ENCODE assay signal across 1 cellular context in the genomic region with DNA sequence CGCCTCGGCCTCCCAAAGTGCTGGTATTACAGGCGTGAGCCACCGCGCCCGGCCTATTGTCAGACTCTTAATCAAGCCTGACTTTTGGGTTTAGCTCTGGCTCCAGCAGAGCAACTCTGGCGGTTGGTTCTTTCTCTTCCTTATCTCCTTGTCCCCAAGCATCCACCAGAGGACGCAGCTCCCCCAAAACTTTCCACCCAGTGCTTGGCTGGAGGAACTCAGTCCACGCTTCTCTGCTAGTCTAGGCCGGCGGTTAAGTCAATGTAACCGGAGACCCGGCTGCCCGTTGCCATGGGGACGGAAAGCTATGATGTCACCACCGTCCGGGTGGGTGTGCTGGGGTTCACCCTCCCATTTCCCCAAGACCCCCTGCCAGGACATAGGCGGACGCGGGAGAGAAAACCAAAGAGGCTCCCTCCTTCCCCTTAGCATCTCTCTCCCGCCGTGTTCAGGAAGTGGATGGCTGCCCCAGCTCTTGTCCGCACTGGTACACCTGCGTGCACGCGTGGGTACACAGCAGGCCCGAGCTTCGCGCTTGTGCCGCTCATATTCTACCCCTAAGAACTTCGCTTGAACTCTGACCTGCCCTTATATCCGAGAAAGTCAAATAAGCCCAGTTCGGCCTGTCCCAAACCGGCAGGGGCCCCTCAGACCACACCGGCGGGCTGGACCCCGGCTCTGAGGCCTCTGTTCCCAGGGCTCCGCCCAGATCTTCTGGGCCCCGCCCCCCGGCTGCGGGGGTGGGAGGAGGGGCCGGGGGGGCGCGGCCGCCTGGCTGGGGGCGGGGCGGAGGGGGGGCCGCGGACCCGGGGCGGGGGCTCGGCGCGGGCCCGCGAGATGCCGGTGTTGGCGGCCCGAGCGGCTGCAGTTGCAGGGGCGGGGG.
A peak's percentile ranks its signal among the peaks of the same experiment; 100 is the strongest.
TF ChIP-seq lines count a peak whose summit lies in the region.

Gene RND2, plus strand, starts transcription at position 825 of the 883 bp plus-strand sequence. CDS start 117 bp downstream, outside the sequence.

TF ChIP-seq in GM23338, 12 proteins besides CTCF, POLR2A, EP300 and RAD21 (continued from another document):
- TF ChIP-seq, protein P1, sequence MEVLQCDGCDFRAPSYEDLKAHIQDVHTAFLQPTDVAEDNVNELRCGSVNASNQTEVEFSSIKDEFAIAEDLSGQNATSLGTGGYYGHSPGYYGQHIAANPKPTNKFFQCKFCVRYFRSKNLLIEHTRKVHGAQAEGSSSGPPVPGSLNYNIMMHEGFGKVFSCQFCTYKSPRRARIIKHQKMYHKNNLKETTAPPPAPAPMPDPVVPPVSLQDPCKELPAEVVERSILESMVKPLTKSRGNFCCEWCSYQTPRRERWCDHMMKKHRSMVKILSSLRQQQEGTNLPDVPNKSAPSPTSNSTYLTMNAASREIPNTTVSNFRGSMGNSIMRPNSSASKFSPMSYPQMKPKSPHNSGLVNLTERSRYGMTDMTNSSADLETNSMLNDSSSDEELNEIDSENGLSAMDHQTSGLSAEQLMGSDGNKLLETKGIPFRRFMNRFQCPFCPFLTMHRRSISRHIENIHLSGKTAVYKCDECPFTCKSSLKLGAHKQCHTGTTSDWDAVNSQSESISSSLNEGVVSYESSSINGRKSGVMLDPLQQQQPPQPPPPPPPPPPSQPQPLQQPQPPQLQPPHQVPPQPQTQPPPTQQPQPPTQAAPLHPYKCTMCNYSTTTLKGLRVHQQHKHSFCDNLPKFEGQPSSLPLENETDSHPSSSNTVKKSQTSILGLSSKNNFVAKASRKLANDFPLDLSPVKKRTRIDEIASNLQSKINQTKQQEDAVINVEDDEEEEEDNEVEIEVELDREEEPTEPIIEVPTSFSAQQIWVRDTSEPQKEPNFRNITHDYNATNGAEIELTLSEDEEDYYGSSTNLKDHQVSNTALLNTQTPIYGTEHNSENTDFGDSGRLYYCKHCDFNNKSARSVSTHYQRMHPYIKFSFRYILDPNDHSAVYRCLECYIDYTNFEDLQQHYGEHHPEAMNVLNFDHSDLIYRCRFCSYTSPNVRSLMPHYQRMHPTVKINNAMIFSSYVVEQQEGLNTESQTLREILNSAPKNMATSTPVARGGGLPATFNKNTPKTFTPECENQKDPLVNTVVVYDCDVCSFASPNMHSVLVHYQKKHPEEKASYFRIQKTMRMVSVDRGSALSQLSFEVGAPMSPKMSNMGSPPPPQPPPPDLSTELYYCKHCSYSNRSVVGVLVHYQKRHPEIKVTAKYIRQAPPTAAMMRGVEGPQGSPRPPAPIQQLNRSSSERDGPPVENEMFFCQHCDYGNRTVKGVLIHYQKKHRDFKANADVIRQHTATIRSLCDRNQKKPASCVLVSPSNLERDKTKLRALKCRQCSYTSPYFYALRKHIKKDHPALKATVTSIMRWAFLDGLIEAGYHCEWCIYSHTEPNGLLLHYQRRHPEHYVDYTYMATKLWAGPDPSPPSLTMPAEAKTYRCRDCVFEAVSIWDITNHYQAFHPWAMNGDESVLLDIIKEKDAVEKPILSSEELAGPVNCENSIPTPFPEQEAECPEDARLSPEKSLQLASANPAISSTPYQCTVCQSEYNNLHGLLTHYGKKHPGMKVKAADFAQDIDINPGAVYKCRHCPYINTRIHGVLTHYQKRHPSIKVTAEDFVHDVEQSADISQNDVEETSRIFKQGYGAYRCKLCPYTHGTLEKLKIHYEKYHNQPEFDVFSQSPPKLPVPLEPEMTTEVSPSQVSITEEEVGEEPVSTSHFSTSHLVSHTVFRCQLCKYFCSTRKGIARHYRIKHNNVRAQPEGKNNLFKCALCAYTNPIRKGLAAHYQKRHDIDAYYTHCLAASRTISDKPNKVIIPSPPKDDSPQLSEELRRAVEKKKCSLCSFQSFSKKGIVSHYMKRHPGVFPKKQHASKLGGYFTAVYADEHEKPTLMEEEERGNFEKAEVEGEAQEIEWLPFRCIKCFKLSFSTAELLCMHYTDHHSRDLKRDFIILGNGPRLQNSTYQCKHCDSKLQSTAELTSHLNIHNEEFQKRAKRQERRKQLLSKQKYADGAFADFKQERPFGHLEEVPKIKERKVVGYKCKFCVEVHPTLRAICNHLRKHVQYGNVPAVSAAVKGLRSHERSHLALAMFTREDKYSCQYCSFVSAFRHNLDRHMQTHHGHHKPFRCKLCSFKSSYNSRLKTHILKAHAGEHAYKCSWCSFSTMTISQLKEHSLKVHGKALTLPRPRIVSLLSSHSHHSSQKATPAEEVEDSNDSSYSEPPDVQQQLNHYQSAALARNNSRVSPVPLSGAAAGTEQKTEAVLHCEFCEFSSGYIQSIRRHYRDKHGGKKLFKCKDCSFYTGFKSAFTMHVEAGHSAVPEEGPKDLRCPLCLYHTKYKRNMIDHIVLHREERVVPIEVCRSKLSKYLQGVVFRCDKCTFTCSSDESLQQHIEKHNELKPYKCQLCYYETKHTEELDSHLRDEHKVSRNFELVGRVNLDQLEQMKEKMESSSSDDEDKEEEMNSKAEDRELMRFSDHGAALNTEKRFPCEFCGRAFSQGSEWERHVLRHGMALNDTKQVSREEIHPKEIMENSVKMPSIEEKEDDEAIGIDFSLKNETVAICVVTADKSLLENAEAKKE (CRISPR knock-in tag; IDR thresholded peaks at IDR 0.05): no peak
- TF ChIP-seq POLR2AphosphoS5 (IDR thresholded peaks at IDR 0.05; ENCODE audit: low read depth) (peak; percentile 29; the same call in 1 of the 2 replicates), JUNB (IDR thresholded peaks at IDR 0.05; ENCODE audit: unreplicated experiment) (no peak)
